Comparison of ENCODE assay signal across 8 cellular contexts in genomic region chr2:85433511-85434089, GRCh38. TPM values are rescaled to one million over a fixed set of nuclear protein-coding genes. Genes with fewer than 3 reads are reported as not detected.
A peak's percentile ranks its signal among the peaks of the same experiment; 100 is the strongest.
DNase-seq lines count a peak whose midpoint lies in the region; ATAC-seq and TF ChIP-seq lines count a peak whose summit lies in the region.

No MANE protein-coding gene starts in this region.

- TF ChIP-seq CTCF in HCT116 (IDR thresholded peaks at IDR 0.05 in 2 of 3, conservative IDR thresholded peaks at IDR 0.05 in 1 of 3; ENCODE audit: borderline replicate concordance in 1 of 3, insufficient read depth in 1 of 3, low read depth in 2 of 3, low read length in 2 of 3) (no peak), sigmoid colon (IDR thresholded peaks at IDR 0.05) (no peak), GM10248 (IDR thresholded peaks at IDR 0.05; ENCODE audit: control extremely low read depth, extremely low read depth, low read depth, missing control alignments) (no peak)

- POLR2A ChIA-PET in HCT116 (lab: Charles Lee), result interaction anchor here (1.3 to 2.7 kb wide), 2 partner anchors 105 to 113 kb away, joined by 3 to 17 read pairs; partner anchors contain the start of gene MAT2A
- POLR2A ChIA-PET in GM10248 (lab: Yijun Ruan, JAX), result no interaction called here

- no peaks in the 10 kb centered on the region for H3K9me2 ChIP-seq in HCT116 (ENCODE audit: insufficient read depth)

- no TSS peak for BruUV-seq in HCT116 (replicated peaks; lab: Mats Ljungman, UMichigan)

- H3K27me3 ChIP-seq in HCT116 (ENCODE audit: insufficient read depth, low read length), result no peaks in the 10 kb centered on the region
- no peaks in the 10 kb centered on the region for H3K27me3 ChIP-seq in adipocyte (replicated peaks; ENCODE audit: control insufficient read depth, insufficient read depth, low read length)
- no peaks in the 10 kb centered on the region for H3K27me3 ChIP-seq in sigmoid colon

- TF ChIP-seq POLR2A in HCT116 (IDR thresholded peaks at IDR 0.05; ENCODE audit: borderline replicate concordance, extremely low read depth, insufficient read depth, insufficient read length), result no peak
- no peak for TF ChIP-seq POLR2A in sigmoid colon (IDR thresholded peaks at IDR 0.05)

- H3K4me1 ChIP-seq in HCT116 (ENCODE audit: control insufficient read depth in 1 of 2, insufficient read depth in 2 of 2, low read length in 2 of 2) (peaks cover 24 to 58% of the 10 kb centered on the region in 2 experiments), adipocyte (ENCODE audit: control insufficient read depth, insufficient read depth, low read length) (peaks cover 26% of the 10 kb centered on the region), sigmoid colon (peaks cover 0 to 56% (median 50%) of the 10 kb centered on the region in 4 donors)

- H3K9me3 ChIP-seq in HCT116 (ENCODE audit: control insufficient read depth in 1 of 2, insufficient read depth in 1 of 2, low read depth in 1 of 2, low read length in 2 of 2) (no peaks in the 10 kb centered on the region), adipocyte (ENCODE audit: control insufficient read depth, low read length) (no peaks in the 10 kb centered on the region), sigmoid colon (no peaks in the 10 kb centered on the region)

- peak in 1 of 4 donors; percentile 4 for TF ChIP-seq EP300 in sigmoid colon (IDR thresholded peaks at IDR 0.05)

- no peak overlapping the region for H3K9ac ChIP-seq in HCT116 (ENCODE audit: low read length)
- peak overlapping the region; percentile 5 for H3K9ac ChIP-seq in adipocyte (ENCODE audit: low read length)

- no peak for TF ChIP-seq RAD21 in HCT116 (IDR thresholded peaks at IDR 0.05; ENCODE audit: low read depth)

- H3K4me3 ChIP-seq in HCT116 (replicated peaks in 1 of 2; ENCODE audit: low read depth in 1 of 2, low read length in 2 of 2) (no peak overlapping the region), adipocyte (ENCODE audit: low read length) (no peak overlapping the region), sigmoid colon (no peak overlapping the region)

- ATAC-seq in HCT116 (peak; percentile 18), left ventricle myocardium superior (peak; percentile 75), GM18520 (IDR thresholded peaks at IDR 0.05; ENCODE audit: unreplicated experiment) (no peak), GM19397 (IDR thresholded peaks at IDR 0.05; ENCODE audit: unreplicated experiment) (no peak)

- no peaks in the 10 kb centered on the region for H3K79me2 ChIP-seq in HCT116 (ENCODE audit: insufficient read depth, low read length)

- H3K27ac ChIP-seq in HCT116 (ENCODE audit: low read depth, low read length) (peak overlapping the region; percentile 60), sigmoid colon (peak overlapping the region; percentile 80 to 97 (median 93))

- RAD21 ChIA-PET in HCT116 (lab: Charles Lee; ENCODE audit: low non-redundant PET in 1 of 2, low total read pairs in 2 of 2, uncharacterized antibody in 2 of 2, unreplicated experiment in 2 of 2), result interaction anchor here in 1 of 2 experiments (1.1 kb wide), 1 partner anchor 119 kb away, joined by 4 read pairs; no protein-coding TSS in a partner anchor

- CTCF ChIA-PET in HCT116 (lab: Charles Lee) (interaction anchor here (1.2 kb wide), 1 partner anchor 118 kb away, joined by 5 read pairs; no protein-coding TSS in a partner anchor), GM10248 (lab: Yijun Ruan, JAX) (interaction anchor here (1.2 to 2.6 kb wide), 2 partner anchors 11 to 14 kb away, joined by 3 to 28 read pairs; partner anchors contain the start of gene SH2D6)

- H2AFZ ChIP-seq in HCT116 (ENCODE audit: low read depth, low read length, poor library complexity, severe bottlenecking), result no peak overlapping the region

- WGBS in sigmoid colon, 2 donors, result 37 to 61% methylated on average over 6 of the region's 6 CpGs

- no peaks in the 10 kb centered on the region for H3K36me3 ChIP-seq in HCT116 (ENCODE audit: control insufficient read depth in 1 of 2, insufficient read depth in 2 of 2, low read length in 2 of 2)
- H3K36me3 ChIP-seq in adipocyte (ENCODE audit: control insufficient read depth, insufficient read depth, low read length, severe bottlenecking), result no peaks in the 10 kb centered on the region
- H3K36me3 ChIP-seq in sigmoid colon, result no peaks in the 10 kb centered on the region

- intact Hi-C loops in HCT116 (cut with micrococcal nuclease), result no loop called here
- intact Hi-C loops in left ventricle myocardium superior (cut with micrococcal nuclease), result no loop called here
- intact Hi-C loops in sigmoid colon (cut with DNase I), result no loop called here

- DNase-seq in HCT116 (ENCODE audit: low read depth, low spot score) (no peak), adipocyte (ENCODE audit: low read depth) (peak; percentile 97), left ventricle myocardium superior (peak; percentile 91), sigmoid colon (peak; percentile 98), GM10248 (ENCODE audit: extremely low spot score) (no peak)
- no peak for DNase-seq in activated effector memory CD4-positive, alpha-beta T cell treated with anti-CD3 and anti-CD28 coated beads, Interleukin-2, amount 50 U/mL, for 16 hours

- no peaks in the 10 kb centered on the region for H4K20me1 ChIP-seq in HCT116 (ENCODE audit: insufficient read depth)

- peak overlapping the region; percentile 64 for H3K4me2 ChIP-seq in HCT116 (ENCODE audit: low read length)

TF ChIP-seq in HCT116, 20 proteins besides CTCF, POLR2A, EP300 and RAD21:
- TF ChIP-seq SP1 (IDR thresholded peaks at IDR 0.05; ENCODE audit: low read depth) (no peak), ZNF274 (IDR thresholded peaks at IDR 0.05; ENCODE audit: low read depth, low read length) (no peak), FOSL1 (IDR thresholded peaks at IDR 0.05; ENCODE audit: low read depth) (no peak), ZFX (IDR thresholded peaks at IDR 0.05) (no peak)

RNA-seq across cellular contexts. Expression of gene SH2D6, which starts 15.1 kb away (rescaled TPM):
- 2.7 TPM for total RNA-seq in HCT116 (2021; ENCODE audit: unreplicated experiment)
- polyA plus RNA-seq in HCT116 (2012), result 0.51 and 1.1 TPM in 2 replicates
- not detected for total RNA-seq in left ventricle myocardium superior
- not detected for total RNA-seq in sigmoid colon
- polyA plus RNA-seq in sigmoid colon, result 10 to 100 TPM in 2 of 3 donors, 1 to 10 TPM in 1; 2.8 to 14.6 (median 11.4) TPM

RNA-seq across cellular contexts. Expression of gene CAPG, which starts 23.4 kb away (rescaled TPM):
- 223 TPM for total RNA-seq in HCT116 (2021; ENCODE audit: unreplicated experiment)
- polyA plus RNA-seq in HCT116 (2012), result 360 and 395 TPM in 2 replicates
- 6.1 TPM for total RNA-seq in left ventricle myocardium superior
- 10 to 100 TPM; 20.9 to 33.0 (median 30.1) TPM for total RNA-seq in sigmoid colon
- polyA plus RNA-seq in sigmoid colon, result 100 to 1,000 TPM; 112 to 230 (median 150) TPM

Comparison
In these comparisons a context has a peak if more than half of its experiments do, and no peak if none do; other contexts are left out.
1. ATAC-seq: peak in HCT116 (single experiment) and left ventricle myocardium superior (single experiment); none in GM18520 (single experiment) and GM19397 (single experiment).
2. DNase-seq: peak in adipocyte (single experiment), left ventricle myocardium superior (single experiment) and sigmoid colon (single experiment); none in HCT116 (single experiment), activated effector memory CD4-positive, alpha-beta T cell treated with anti-CD3 and anti-CD28 coated beads, Interleukin-2, amount 50 U/mL, for 16 hours (single experiment) and GM10248 (single experiment).